In genomic region chr6:116011520-116011919, GRCh38 we compare ENCODE assay signal across 8 cellular contexts.
DNase-seq lines count a peak whose midpoint lies in the region; ATAC-seq lines count a peak whose summit lies in the region.

No MANE protein-coding gene starts in this region.

- DNase-seq in NCI-H2029 (lab: John Stamatoyannopoulos, UW) (peak; percentile 31), NCI-H2029 treated with DMSO at 0.1 percent for 48 hours (lab: John Stamatoyannopoulos, UW) (no peak), activated T-cell treated with anti-CD3 and anti-CD28 coated beads for 48 hours (ENCODE audit: low read depth) (peak; percentile 24), islet precursor cell (no peak), DMS 273 treated with DMSO at 0.1 percent for 48 hours (lab: John Stamatoyannopoulos, UW) (no peak), NCI-H524 treated with DMSO at 0.1 percent for 48 hours (lab: John Stamatoyannopoulos, UW) (no peak)
- peak; percentile 7 to 31 for DNase-seq in stimulated activated CD4-positive, alpha-beta T cell treated with anti-CD3 and anti-CD28 coated beads, Interleukin-4, amount 100 ng/mL, for 48 hours (ENCODE audit: low read depth in 2 of 2)

- ATAC-seq in HG03060 (IDR thresholded peaks at IDR 0.05; ENCODE audit: low read depth, unreplicated experiment), result peak; percentile 55

Comparison
In these comparisons a context has a peak if more than half of its experiments do, and no peak if none do; other contexts are left out.
1. DNase-seq: peak in NCI-H2029 (single experiment), activated T-cell treated with anti-CD3 and anti-CD28 coated beads for 48 hours (single experiment) and stimulated activated CD4-positive, alpha-beta T cell treated with anti-CD3 and anti-CD28 coated beads, Interleukin-4, amount 100 ng/mL, for 48 hours (2 of 2); none in NCI-H2029 treated with DMSO at 0.1 percent for 48 hours (single experiment), islet precursor cell (single experiment), DMS 273 treated with DMSO at 0.1 percent for 48 hours (single experiment) and NCI-H524 treated with DMSO at 0.1 percent for 48 hours (single experiment).